Comparison of ENCODE assay signal across 1 cellular context in the genomic region with DNA sequence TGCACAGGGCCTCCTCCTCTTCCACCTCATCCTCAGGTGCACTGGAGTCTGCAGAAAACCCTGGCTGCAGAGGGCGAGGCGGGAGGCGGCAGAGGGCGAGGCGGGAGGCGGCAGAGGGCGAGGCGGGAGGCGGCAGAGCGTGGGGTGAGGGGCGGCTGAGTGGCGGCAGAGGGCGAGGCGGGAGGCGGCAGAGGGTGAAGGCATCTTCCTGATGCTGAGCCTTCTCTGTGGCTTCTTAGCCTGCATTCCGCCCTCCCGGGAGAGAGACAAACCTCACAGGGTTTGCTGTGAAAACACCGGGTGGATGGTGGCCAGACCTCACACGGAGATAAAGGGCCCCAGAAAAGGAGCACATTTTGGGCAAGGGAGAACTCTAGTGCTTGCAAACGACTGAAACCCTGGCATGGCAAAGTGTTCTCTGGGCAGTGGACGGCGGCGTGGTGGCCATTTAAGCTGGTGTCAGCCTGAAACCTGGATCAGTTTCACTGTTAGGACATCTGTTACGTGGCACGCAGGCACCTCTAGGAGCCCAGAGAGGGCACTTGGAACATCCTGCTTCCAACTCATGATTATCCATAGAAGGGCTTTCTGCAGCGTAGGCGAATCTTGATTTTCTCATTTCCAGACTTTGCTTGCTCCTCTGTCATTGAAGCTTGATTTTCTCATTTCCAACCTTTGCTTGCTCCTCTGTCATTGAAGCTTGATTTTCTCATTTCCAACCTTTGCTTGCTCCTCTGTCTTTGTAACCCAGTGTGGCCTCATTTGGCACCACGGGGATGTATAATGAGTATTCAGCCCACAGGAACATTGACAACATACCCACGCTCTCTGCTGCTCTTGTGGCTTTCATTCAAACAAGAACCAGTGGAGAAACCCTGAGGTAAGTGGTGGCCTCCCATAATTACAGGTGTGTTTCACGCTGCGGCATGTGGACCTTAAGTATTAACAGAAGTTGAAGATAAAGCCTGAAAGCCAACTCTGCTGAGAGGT.
TF ChIP-seq lines count a peak whose summit lies in the region.

No MANE protein-coding gene starts in this region.

TF ChIP-seq in K562, 482 proteins besides CTCF, POLR2A, EP300 and RAD21 (continued from another document):
- TF ChIP-seq STAT6 (CRISPR knock-in tag; IDR thresholded peaks at IDR 0.05) (no peak), HDAC1 (IDR thresholded peaks at IDR 0.05) (no peak), ZNF263 (CRISPR knock-in tag; IDR thresholded peaks at IDR 0.05; ENCODE audit: borderline replicate concordance) (no peak), ZNF408 (CRISPR knock-in tag; IDR thresholded peaks at IDR 0.05; ENCODE audit: low read depth) (no peak)
- TF ChIP-seq, protein P1, sequence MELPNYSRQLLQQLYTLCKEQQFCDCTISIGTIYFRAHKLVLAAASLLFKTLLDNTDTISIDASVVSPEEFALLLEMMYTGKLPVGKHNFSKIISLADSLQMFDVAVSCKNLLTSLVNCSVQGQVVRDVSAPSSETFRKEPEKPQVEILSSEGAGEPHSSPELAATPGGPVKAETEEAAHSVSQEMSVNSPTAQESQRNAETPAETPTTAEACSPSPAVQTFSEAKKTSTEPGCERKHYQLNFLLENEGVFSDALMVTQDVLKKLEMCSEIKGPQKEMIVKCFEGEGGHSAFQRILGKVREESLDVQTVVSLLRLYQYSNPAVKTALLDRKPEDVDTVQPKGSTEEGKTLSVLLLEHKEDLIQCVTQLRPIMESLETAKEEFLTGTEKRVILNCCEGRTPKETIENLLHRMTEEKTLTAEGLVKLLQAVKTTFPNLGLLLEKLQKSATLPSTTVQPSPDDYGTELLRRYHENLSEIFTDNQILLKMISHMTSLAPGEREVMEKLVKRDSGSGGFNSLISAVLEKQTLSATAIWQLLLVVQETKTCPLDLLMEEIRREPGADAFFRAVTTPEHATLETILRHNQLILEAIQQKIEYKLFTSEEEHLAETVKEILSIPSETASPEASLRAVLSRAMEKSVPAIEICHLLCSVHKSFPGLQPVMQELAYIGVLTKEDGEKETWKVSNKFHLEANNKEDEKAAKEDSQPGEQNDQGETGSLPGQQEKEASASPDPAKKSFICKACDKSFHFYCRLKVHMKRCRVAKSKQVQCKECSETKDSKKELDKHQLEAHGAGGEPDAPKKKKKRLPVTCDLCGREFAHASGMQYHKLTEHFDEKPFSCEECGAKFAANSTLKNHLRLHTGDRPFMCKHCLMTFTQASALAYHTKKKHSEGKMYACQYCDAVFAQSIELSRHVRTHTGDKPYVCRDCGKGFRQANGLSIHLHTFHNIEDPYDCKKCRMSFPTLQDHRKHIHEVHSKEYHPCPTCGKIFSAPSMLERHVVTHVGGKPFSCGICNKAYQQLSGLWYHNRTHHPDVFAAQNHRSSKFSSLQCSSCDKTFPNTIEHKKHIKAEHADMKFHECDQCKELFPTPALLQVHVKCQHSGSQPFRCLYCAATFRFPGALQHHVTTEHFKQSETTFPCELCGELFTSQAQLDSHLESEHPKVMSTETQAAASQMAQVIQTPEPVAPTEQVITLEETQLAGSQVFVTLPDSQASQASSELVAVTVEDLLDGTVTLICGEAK (IDR thresholded peaks at IDR 0.05), result no peak
- TF ChIP-seq, protein P1 (CRISPR knock-in tag; IDR thresholded peaks at IDR 0.05), result no peak
